20 cellular contexts compared by ENCODE assay signal in the genomic region with DNA sequence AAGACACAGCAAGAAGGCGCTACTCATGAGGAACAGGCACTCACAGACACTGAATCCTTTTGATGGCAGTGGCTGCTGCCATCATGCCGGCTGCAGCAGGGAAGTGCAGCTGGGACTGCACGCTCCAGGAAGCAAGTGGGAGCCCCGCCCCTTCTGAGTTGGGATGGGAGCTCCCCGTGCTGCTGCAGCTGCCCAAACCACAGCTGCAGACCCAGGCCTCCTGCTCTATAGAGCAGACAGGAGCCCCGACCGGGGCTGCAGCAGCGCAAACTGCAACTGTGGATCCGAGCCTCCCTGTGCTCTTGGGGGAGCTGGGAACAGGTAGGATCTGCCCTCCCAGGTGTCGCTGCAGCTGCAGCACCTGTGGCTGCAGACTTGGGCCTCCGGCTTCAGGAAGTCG.
DNase-seq lines count a peak whose midpoint lies in the region; TF ChIP-seq lines count a peak whose summit lies in the region.
"Had no signal": no experiment of that assay in that cellular context is flagged by ENCODE, and none has a peak within 500 bp of the region (broad histone marks: within the 10 kb centered on the region; RNA-seq: fewer than 3 reads in every experiment).

No MANE protein-coding gene starts in this region.

- H3K4me3 Mint-ChIP-seq in chondrocyte (ENCODE audit: unreplicated experiment) = no peak overlapping the region
- H3K4me3 Mint-ChIP-seq in neural crest cell = no peak overlapping the region
- H3K4me3 Mint-ChIP-seq in activated CD4-positive, alpha-beta T cell treated with anti-CD3 and anti-CD28 coated beads, Interleukin-2, amount 10 ng/mL, durations not matched to agents 7 days and 5 days = no peak overlapping the region
- H3K4me3 Mint-ChIP-seq: CD4-positive, CD25-positive, alpha-beta regulatory T cell had no signal

- H3K9me3 Mint-ChIP-seq in chondrocyte (ENCODE audit: low read depth) = peaks cover 7% of the 10 kb centered on the region
- no peaks in the 10 kb centered on the region for H3K9me3 Mint-ChIP-seq in neural crest cell
- H3K9me3 Mint-ChIP-seq in activated CD4-positive, alpha-beta T cell treated with anti-CD3 and anti-CD28 coated beads, Interleukin-2, amount 10 ng/mL, durations not matched to agents 7 days and 5 days = no peaks in the 10 kb centered on the region

- intact Hi-C loops in dorsolateral prefrontal cortex (cut with DNase I) = no loop called here

- no peak overlapping the region for H3K27ac Mint-ChIP-seq in chondrocyte (ENCODE audit: unreplicated experiment)
- H3K27ac Mint-ChIP-seq in neural crest cell (ENCODE audit: unreplicated experiment) = no peak overlapping the region
- H3K27ac Mint-ChIP-seq in activated CD4-positive, alpha-beta T cell treated with anti-CD3 and anti-CD28 coated beads, Interleukin-2, amount 10 ng/mL, durations not matched to agents 7 days and 5 days = no peak overlapping the region
- H3K27ac Mint-ChIP-seq: CD4-positive, CD25-positive, alpha-beta regulatory T cell had no signal

- peak; percentile 31 for DNase-seq in DMS 273 (lab: John Stamatoyannopoulos, UW; ENCODE audit: unreplicated experiment)
- DNase-seq in DMS 273 treated with DMSO at 0.1 percent for 48 hours (lab: John Stamatoyannopoulos, UW) = no peak
- DNase-seq in NCI-H2171 treated with DMSO at 0.1 percent for 48 hours (lab: John Stamatoyannopoulos, UW) = peak; percentile 65
- DNase-seq in chondrocyte (ENCODE audit: low spot score) = no peak
- DNase-seq in neural crest cell (ENCODE audit: low read depth, low spot score) = peak; percentile 42
- DNase-seq in coronary artery (ENCODE audit: low spot score) = no peak
- no peak for DNase-seq in activated CD4-positive, alpha-beta T cell treated with anti-CD3 and anti-CD28 coated beads, Interleukin-2, amount 10 ng/mL, durations not matched to agents 7 days and 5 days
- DNase-seq in dorsolateral prefrontal cortex = no peak
- DNase-seq: 8988T; activated gamma-delta T cell treated with Interleukin-2 at 50 U/mL for 16 hours; CD4-positive, CD25-positive, alpha-beta regulatory T cell; colonic mucosa; esophagus squamous epithelium; GF-D8; head of caudate nucleus; Karpas-422; left cardiac atrium; NCI-H1436 treated with DMSO at 0.1 percent for 48 hours; stimulated activated CD4-positive, alpha-beta T cell treated with anti-CD3 and anti-CD28 coated beads, Interleukin-15, amount 100 ng/mL, for 24 hours had no signal

- no peak overlapping the region for H3K27ac ChIP-seq in coronary artery
- H3K27ac ChIP-seq in dorsolateral prefrontal cortex = no peak overlapping the region
- H3K27ac ChIP-seq: ascending aorta, colonic mucosa, esophagus squamous epithelium had no signal

- H3K36me3 Mint-ChIP-seq in chondrocyte (ENCODE audit: low read depth) = no peaks in the 10 kb centered on the region
- peaks cover 6% of the 10 kb centered on the region for H3K36me3 Mint-ChIP-seq in neural crest cell (ENCODE audit: low read depth)
- no peaks in the 10 kb centered on the region for H3K36me3 Mint-ChIP-seq in activated CD4-positive, alpha-beta T cell treated with anti-CD3 and anti-CD28 coated beads, Interleukin-2, amount 10 ng/mL, durations not matched to agents 7 days and 5 days (ENCODE audit: low read depth)
- H3K36me3 Mint-ChIP-seq: CD4-positive, CD25-positive, alpha-beta regulatory T cell had no signal

- peak; percentile 47 for TF ChIP-seq CTCF in chondrocyte (IDR thresholded peaks at IDR 0.05)
- peak; percentile 42 for TF ChIP-seq CTCF in neural crest cell (conservative IDR thresholded peaks at IDR 0.05)
- no peak for TF ChIP-seq CTCF in coronary artery (IDR thresholded peaks at IDR 0.05)
- no peak for TF ChIP-seq CTCF in dorsolateral prefrontal cortex (IDR thresholded peaks at IDR 0.05 in 54 of 56, conservative IDR thresholded peaks at IDR 0.05 in 2 of 56; ENCODE audit: low read depth in 1 of 56, partially characterized antibody in 56 of 56)

- no peak overlapping the region for H3K4me3 ChIP-seq in coronary artery
- H3K4me3 ChIP-seq in dorsolateral prefrontal cortex = no peak overlapping the region
- H3K4me3 ChIP-seq: ascending aorta, colonic mucosa, esophagus squamous epithelium had no signal

- H3K4me1 Mint-ChIP-seq in chondrocyte (ENCODE audit: low read depth) (peaks cover 5% of the 10 kb centered on the region), neural crest cell (no peaks in the 10 kb centered on the region)
- no peaks in the 10 kb centered on the region for H3K4me1 Mint-ChIP-seq in activated CD4-positive, alpha-beta T cell treated with anti-CD3 and anti-CD28 coated beads, Interleukin-2, amount 10 ng/mL, durations not matched to agents 7 days and 5 days
- H3K4me1 Mint-ChIP-seq: CD4-positive, CD25-positive, alpha-beta regulatory T cell had no signal

- H3K27me3 ChIP-seq in dorsolateral prefrontal cortex = peaks cover 0 to 5% (median 0%) of the 10 kb centered on the region in 45 donors
- H3K27me3 ChIP-seq: ascending aorta, colonic mucosa, esophagus squamous epithelium had no signal

- POLR2A ChIA-PET in activated CD4-positive, alpha-beta T cell treated with anti-CD3 and anti-CD28 coated beads, Interleukin-2, amount 10 ng/mL, durations not matched to agents 7 days and 5 days (lab: Charles Lee) = no interaction called here

- H3K27me3 Mint-ChIP-seq in chondrocyte (ENCODE audit: low read depth) (no peaks in the 10 kb centered on the region), neural crest cell (ENCODE audit: low read depth) (peaks cover 2% of the 10 kb centered on the region)
- no peaks in the 10 kb centered on the region for H3K27me3 Mint-ChIP-seq in activated CD4-positive, alpha-beta T cell treated with anti-CD3 and anti-CD28 coated beads, Interleukin-2, amount 10 ng/mL, durations not matched to agents 7 days and 5 days
- H3K27me3 Mint-ChIP-seq: CD4-positive, CD25-positive, alpha-beta regulatory T cell had no signal

- CTCF ChIA-PET in activated CD4-positive, alpha-beta T cell treated with anti-CD3 and anti-CD28 coated beads, Interleukin-2, amount 10 ng/mL, durations not matched to agents 7 days and 5 days (lab: Charles Lee) = no interaction called here

Comparison
In these comparisons a context has a peak if more than half of its experiments do, and no peak if none do; other contexts are left out.
1. DNase-seq: peak in DMS 273 (single experiment), NCI-H2171 treated with DMSO at 0.1 percent for 48 hours (single experiment) and neural crest cell (single experiment); none in DMS 273 treated with DMSO at 0.1 percent for 48 hours (single experiment), chondrocyte (single experiment), coronary artery (single experiment), activated CD4-positive, alpha-beta T cell treated with anti-CD3 and anti-CD28 coated beads, Interleukin-2, amount 10 ng/mL, durations not matched to agents 7 days and 5 days (single experiment) and dorsolateral prefrontal cortex (0 of 10).
2. CTCF ChIP-seq: peak in chondrocyte (single experiment) and neural crest cell (single experiment); none in coronary artery (single experiment) and dorsolateral prefrontal cortex (0 of 56).